Comparison of ENCODE assay signal across 18 cellular contexts in genomic region chr4:184165291-184165690, GRCh38. TPM values are rescaled to one million over a fixed set of nuclear protein-coding genes. Genes with fewer than 3 reads are reported as not detected.
A peak's percentile ranks its signal among the peaks of the same experiment; 100 is the strongest.
DNase-seq lines count a peak whose midpoint lies in the region; ATAC-seq and TF ChIP-seq lines count a peak whose summit lies in the region.
"Had no signal": no experiment of that assay in that cellular context is flagged by ENCODE, and none has a peak within 500 bp of the region (broad histone marks: within the 10 kb centered on the region; RNA-seq: fewer than 3 reads in every experiment).

No MANE protein-coding gene starts in this region.

- peaks cover 3% of the 10 kb centered on the region for H3K27me3 Mint-ChIP-seq in HFFc6 (ENCODE audit: insufficient read depth)

- H3K4me1 Mint-ChIP-seq in HFFc6 (ENCODE audit: low read depth) = peaks cover 11% of the 10 kb centered on the region; the same call in 1 of the 2 replicates

- no peak overlapping the region for H3K27ac ChIP-seq in OCI-LY7 (ENCODE audit: low read depth, low read length, poor library complexity, severe bottlenecking)
- H3K27ac ChIP-seq: coronary artery had no signal

- POLR2A ChIA-PET in OCI-LY7 (lab: Charles Lee) = interaction anchor here (1.3 kb wide), 1 partner anchor 11 kb away, joined by 3 read pairs; no protein-coding TSS in a partner anchor

- no peak overlapping the region for H3K4me2 ChIP-seq in OCI-LY7 (ENCODE audit: low read length)

- no peak overlapping the region for H2AFZ ChIP-seq in OCI-LY7 (ENCODE audit: low read length)

- H3K4me1 ChIP-seq in mucosa of descending colon (ENCODE audit: low read depth) (no peaks in the 10 kb centered on the region), OCI-LY7 (ENCODE audit: insufficient read depth, low read length, poor library complexity, severe bottlenecking) (no peaks in the 10 kb centered on the region)

- no peak overlapping the region for H3K4me3 Mint-ChIP-seq in HFFc6

- no peaks in the 10 kb centered on the region for H3K9me2 ChIP-seq in OCI-LY7 (ENCODE audit: insufficient read depth, low read length)

- intact Hi-C loops in mucosa of descending colon (cut with DNase I, micrococcal nuclease) (loop anchor here (5.0 to 10.0 kb wide), 2 partner anchors 60 to 323 kb away; no protein-coding TSS in a partner anchor), OCI-LY7 (cut with micrococcal nuclease; ENCODE audit: unreplicated experiment) (loop anchor here (10.0 kb wide), 1 partner anchor 690 kb away; no protein-coding TSS in a partner anchor)

- ATAC-seq in mucosa of descending colon = no peak

- DNase-seq in A172 (ENCODE audit: low spot score) = peak; percentile 65
- DNase-seq in HFFc6 = peak; percentile 32
- peak; percentile 9 for DNase-seq in SW480 (ENCODE audit: low spot score)
- DNase-seq in iPS-NIHi7 (ENCODE audit: extremely low spot score) = peak; percentile 61
- DNase-seq in mucosa of descending colon = no peak
- no peak for DNase-seq in stimulated activated CD4-positive, alpha-beta T cell treated with anti-CD3 and anti-CD28 coated beads, Interleukin-12 subunit alpha, Interleukin-12 subunit beta, amount 100 ng/mL, for 4 hours
- no peak for DNase-seq in OCI-LY7 (ENCODE audit: low spot score)
- no peak for DNase-seq in DMS53 treated with DMSO at 0.1 percent for 48 hours (lab: John Stamatoyannopoulos, UW; ENCODE audit: unreplicated experiment)
- DNase-seq: activated CD4-positive, alpha-beta T cell treated with anti-CD3 and anti-CD28 coated beads for 1 hour; activated gamma-delta T cell treated with Interleukin-2 at 50 U/mL for 16 hours; GF-D8; NCI-H2107; NK-92 treated with Interleukin-12 subunit alpha and Interleukin-12 subunit beta, amount 100 ng/mL, for 24 hours; nucleus accumbens; Right ventricle myocardium superior; stimulated activated CD4-positive, alpha-beta T cell treated with anti-CD3 and anti-CD28 coated beads, Interleukin-4, amount 100 ng/mL, for 24 hours; T-helper 2 cell had no signal

- no peaks in the 10 kb centered on the region for H3K36me3 ChIP-seq in mucosa of descending colon (ENCODE audit: low read depth)
- no peaks in the 10 kb centered on the region for H3K36me3 ChIP-seq in OCI-LY7 (ENCODE audit: insufficient read depth, low read length)

- no peaks in the 10 kb centered on the region for H4K20me1 ChIP-seq in OCI-LY7 (ENCODE audit: insufficient read depth, low read length)

- CTCF ChIA-PET in OCI-LY7 (lab: Charles Lee; ENCODE audit: unreplicated experiment) = no interaction called here

- H3K9me3 Mint-ChIP-seq in HFFc6 = no peaks in the 10 kb centered on the region

- H3K79me2 ChIP-seq in OCI-LY7 (ENCODE audit: insufficient read depth, low read depth, low read length) = no peaks in the 10 kb centered on the region

- no peak overlapping the region for H3K4me3 ChIP-seq in mucosa of descending colon
- H3K4me3 ChIP-seq in OCI-LY7 (ENCODE audit: low read depth, low read length, poor library complexity, severe bottlenecking) = no peak overlapping the region
- H3K4me3 ChIP-seq: coronary artery had no signal

- TF ChIP-seq CTCF in HFFc6 (IDR thresholded peaks at IDR 0.05) (no peak), mucosa of descending colon (IDR thresholded peaks at IDR 0.05) (no peak), OCI-LY7 (conservative IDR thresholded peaks at IDR 0.05; ENCODE audit: low read length) (no peak)

- H3K9me3 ChIP-seq in mucosa of descending colon = no peaks in the 10 kb centered on the region
- no peaks in the 10 kb centered on the region for H3K9me3 ChIP-seq in OCI-LY7 (ENCODE audit: low read length)

- no peaks in the 10 kb centered on the region for H3K36me3 Mint-ChIP-seq in HFFc6 (ENCODE audit: low read depth)

- no peak overlapping the region for H3K27ac Mint-ChIP-seq in HFFc6

- no TSS peak for BruUV-seq in OCI-LY7 (replicated peaks; lab: Mats Ljungman, UMichigan)

RNA-seq across cellular contexts. Expression of gene ENPP6, which starts 52.4 kb away (rescaled TPM):
- total RNA-seq in A172 (2014; rRNA removed; shearing (Covaris generic)) = not detected in 2 replicates
- not detected for total RNA-seq in HFFc6 (2021; fragmentation: NEBNext Ultra II Directional; extraction: Animal tissue kit (Norgen Biotek cat#: 25700))
- total RNA-seq in mucosa of descending colon (under 1 TPM; 0.35 to 0.57 (median 0.43) TPM), OCI-LY7 (2022) (not detected in 2 replicates)
- not detected in 2 replicates for total RNA-seq in OCI-LY7 (2014; rRNA removed; shearing (Covaris generic))
- total RNA-seq: Right ventricle myocardium superior had no signal

Comparison
In these comparisons a context has a peak if more than half of its experiments do, and no peak if none do; other contexts are left out.
1. DNase-seq: peak in A172 (single experiment), HFFc6 (single experiment), SW480 (single experiment) and iPS-NIHi7 (single experiment); none in mucosa of descending colon (0 of 3), stimulated activated CD4-positive, alpha-beta T cell treated with anti-CD3 and anti-CD28 coated beads, Interleukin-12 subunit alpha, Interleukin-12 subunit beta, amount 100 ng/mL, for 4 hours (single experiment), OCI-LY7 (single experiment) and DMS53 treated with DMSO at 0.1 percent for 48 hours (single experiment).